Comparison of ENCODE assay signal across 9 cellular contexts in genomic region chr12:29149691-29150382, GRCh38. TPM values are rescaled to one million over a fixed set of nuclear protein-coding genes. Genes with fewer than 3 reads are reported as not detected.
A peak's percentile ranks its signal among the peaks of the same experiment; 100 is the strongest.
DNase-seq lines count a peak whose midpoint lies in the region; ATAC-seq and TF ChIP-seq lines count a peak whose summit lies in the region.
"Had no signal": no experiment of that assay in that cellular context is flagged by ENCODE, and none has a peak within 500 bp of the region (broad histone marks: within the 10 kb centered on the region; RNA-seq: fewer than 3 reads in every experiment).

No MANE protein-coding gene starts in this region.

- H3K4me1 Mint-ChIP-seq in activated T-cell treated with anti-CD3 and anti-CD28 coated beads, Interleukin-2, amount 50 U/mL, for 24 hours (ENCODE audit: low read depth) = peaks cover 16% of the 10 kb centered on the region

- 16 to 29% (median 16%) methylated on average over 32 to 38 of the region's 38 CpGs for WGBS in psoas muscle, 3 donors

- H3K27me3 ChIP-seq in psoas muscle (ENCODE audit: insufficient read depth in 3 of 3, low read length in 2 of 3) = peaks cover 0 to 28% (median 12%) of the 10 kb centered on the region in 3 donors

- ATAC-seq in HG03159 (IDR thresholded peaks at IDR 0.05; ENCODE audit: unreplicated experiment) (peak; percentile 1), Right ventricle myocardium superior (ENCODE audit: poor library complexity) (peak; percentile 5), psoas muscle (peak in 3 of 4 donors; percentile 5 to 23 (median 17))

- H3K4me3 ChIP-seq in psoas muscle = peak overlapping the region; percentile 70

- peaks cover 6% of the 10 kb centered on the region for H3K4me1 ChIP-seq in ES-I3 (ENCODE audit: insufficient read depth, low read length)
- H3K4me1 ChIP-seq in psoas muscle = no peaks in the 10 kb centered on the region

- peaks cover 1% of the 10 kb centered on the region for H3K36me3 Mint-ChIP-seq in activated T-cell treated with anti-CD3 and anti-CD28 coated beads, Interleukin-2, amount 50 U/mL, for 24 hours (ENCODE audit: low read depth)
- H3K36me3 Mint-ChIP-seq: naive B cell had no signal

- no peaks in the 10 kb centered on the region for H3K9me3 Mint-ChIP-seq in activated T-cell treated with anti-CD3 and anti-CD28 coated beads, Interleukin-2, amount 50 U/mL, for 24 hours

- POLR2A ChIA-PET in GM10248 (lab: Yijun Ruan, JAX) = no interaction called here

- H3K9me3 ChIP-seq in ES-I3 (ENCODE audit: control insufficient read depth, insufficient read depth, low read length) (peaks cover 3% of the 10 kb centered on the region; the same call in 1 of the 2 replicates), psoas muscle (no peaks in the 10 kb centered on the region)

- no peak overlapping the region for H3K27ac Mint-ChIP-seq in activated T-cell treated with anti-CD3 and anti-CD28 coated beads, Interleukin-2, amount 50 U/mL, for 24 hours

- peaks cover 24% of the 10 kb centered on the region for H3K27me3 Mint-ChIP-seq in activated T-cell treated with anti-CD3 and anti-CD28 coated beads, Interleukin-2, amount 50 U/mL, for 24 hours

- intact Hi-C loops in Right ventricle myocardium superior (cut with DNase I) = no loop called here
- intact Hi-C loops in psoas muscle (cut with DNase I) = no loop called here

- H3K4me3 Mint-ChIP-seq in activated T-cell treated with anti-CD3 and anti-CD28 coated beads, Interleukin-2, amount 50 U/mL, for 24 hours = peak overlapping the region; percentile 87

- no peaks in the 10 kb centered on the region for H3K36me3 ChIP-seq in ES-I3 (ENCODE audit: insufficient read depth, low read length)
- H3K36me3 ChIP-seq in psoas muscle (ENCODE audit: insufficient read depth in 1 of 2, low read depth in 1 of 2) = no peaks in the 10 kb centered on the region

- CTCF ChIA-PET in GM10248 (lab: Yijun Ruan, JAX) = no interaction called here

- peak; percentile 68 for DNase-seq in activated T-cell treated with anti-CD3 and anti-CD28 coated beads, Interleukin-2, amount 50 U/mL, for 24 hours
- no peak for DNase-seq in Right ventricle myocardium superior
- peak in 1 of 2 donors; percentile 20 for DNase-seq in psoas muscle
- no peak for DNase-seq in SK-N-DZ (ENCODE audit: low spot score)
- DNase-seq in GM10248 (ENCODE audit: extremely low spot score) = no peak
- DNase-seq in occipital lobe (lab: John Stamatoyannopoulos, UW) = no peak
- DNase-seq: naive B cell had no signal

- H3K27ac ChIP-seq in psoas muscle = peak overlapping the region; percentile 58

- peak overlapping the region; percentile 92 for H3K9ac ChIP-seq in ES-I3 (ENCODE audit: low read depth, low read length)

- TF ChIP-seq CTCF in psoas muscle (IDR thresholded peaks at IDR 0.05) = no peak
- no peak for TF ChIP-seq CTCF in GM10248 (IDR thresholded peaks at IDR 0.05; ENCODE audit: control extremely low read depth, extremely low read depth, low read depth, missing control alignments)

RNA-seq across cellular contexts. Expression of gene FAR2, which starts 0.8 kb away (rescaled TPM):
- total RNA-seq in Right ventricle myocardium superior (3.1 TPM), psoas muscle (1 to 10 TPM; 1.3 to 1.9 (median 1.7) TPM), occipital lobe (62.2 TPM)
- 1 to 10 TPM in 1 of 3 donors, under 1 TPM in 2; 0.75 to 1.6 (median 0.98) TPM for polyA plus RNA-seq in psoas muscle
- 1.1 and 2.9 TPM in 2 replicates for polyA plus RNA-seq in SK-N-DZ (2014; cell fraction: cytosol; rRNA removed)
- polyA plus RNA-seq in SK-N-DZ (2014; cell fraction: nucleus; rRNA removed) = 0.08 and 0.44 TPM in 2 replicates

Comparison
In these comparisons a context has a peak if more than half of its experiments do, and no peak if none do; other contexts are left out.
1. RNA of gene FAR2, which starts 0.8 kb away (total RNA-seq): 62.2 TPM in occipital lobe (single experiment); 3.1 TPM in Right ventricle myocardium superior (single experiment) and 1.3 to 1.9 TPM in psoas muscle; every median in the first group is over 10 times any median in the second.
2. Peak in every context shown above with its lines, with median percentiles within 50 percentile points of each other: ATAC-seq.